ENCODE assay signal across 11 cellular contexts in the genomic region with DNA sequence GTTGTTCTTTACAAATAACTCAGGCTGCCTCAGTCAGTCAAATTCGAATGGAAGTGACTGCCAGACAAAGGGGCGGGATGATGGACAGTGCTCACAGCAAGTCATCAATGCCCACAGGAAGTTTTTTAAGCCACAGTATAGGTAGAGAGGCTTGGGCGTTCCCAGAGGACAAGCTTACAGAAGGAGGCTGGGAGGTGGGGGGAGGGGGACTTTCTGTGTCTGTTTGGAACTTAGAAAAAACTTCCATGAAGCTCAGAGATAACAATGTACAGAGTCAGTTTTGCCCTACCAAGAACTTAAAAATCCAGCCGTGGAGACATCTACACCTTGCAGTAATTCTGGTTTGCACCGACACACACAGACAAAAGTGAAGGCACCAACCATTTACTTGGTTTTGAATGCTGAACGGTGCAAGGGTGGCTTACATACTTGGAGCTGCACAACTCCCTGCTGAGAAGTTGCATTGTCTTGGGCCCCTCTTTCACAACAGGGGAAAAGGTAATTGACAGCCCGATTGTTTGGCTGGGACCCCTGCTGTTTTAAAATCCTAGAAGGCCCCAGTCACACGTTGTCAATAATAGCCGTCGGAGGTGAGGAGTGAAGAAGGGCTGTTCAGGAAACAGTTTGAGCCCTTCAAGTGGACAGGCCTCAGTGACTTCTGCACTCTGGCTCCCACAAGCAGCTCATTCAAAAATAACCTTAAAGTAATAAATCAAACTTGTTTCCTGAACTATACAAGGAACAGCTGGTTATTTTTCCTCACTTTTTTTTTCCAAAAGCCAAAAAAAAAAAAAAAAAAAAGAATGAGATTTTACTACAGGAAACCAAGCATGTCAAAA. TPM values are rescaled to one million over a fixed set of nuclear protein-coding genes. Genes with fewer than 3 reads are reported as not detected.
DNase-seq lines count a peak whose midpoint lies in the region; ATAC-seq and TF ChIP-seq lines count a peak whose summit lies in the region.
"Had no signal": no experiment of that assay in that cellular context is flagged by ENCODE, and none has a peak within 500 bp of the region (broad histone marks: within the 10 kb centered on the region; RNA-seq: fewer than 3 reads in every experiment).

No MANE protein-coding gene starts in this region.

- no peaks in the 10 kb centered on the region for H3K9me3 Mint-ChIP-seq in activated naive CD8-positive, alpha-beta T cell treated with anti-CD3 and anti-CD28 coated beads, Interleukin-2, amount 50 U/mL, for 24 hours
- H3K9me3 Mint-ChIP-seq: naive B cell had no signal

- no peaks in the 10 kb centered on the region for H3K9me3 ChIP-seq in HUES48 (ENCODE audit: control insufficient read depth, insufficient read depth, low read length)
- no peaks in the 10 kb centered on the region for H3K9me3 ChIP-seq in suprapubic skin

- no peaks in the 10 kb centered on the region for H3K36me3 ChIP-seq in HUES48 (ENCODE audit: control insufficient read depth, insufficient read depth, low read length)
- H3K36me3 ChIP-seq in suprapubic skin, result no peaks in the 10 kb centered on the region

- TF ChIP-seq POLR2A in suprapubic skin (IDR thresholded peaks at IDR 0.05), result no peak

- no peak overlapping the region for H3K9ac ChIP-seq in HUES48 (ENCODE audit: low read depth, low read length)

- no peak overlapping the region for H3K27ac Mint-ChIP-seq in activated naive CD8-positive, alpha-beta T cell treated with anti-CD3 and anti-CD28 coated beads, Interleukin-2, amount 50 U/mL, for 24 hours
- H3K27ac Mint-ChIP-seq: activated naive CD8-positive, alpha-beta T cell; naive B cell had no signal

- no peak overlapping the region for H3K4me3 Mint-ChIP-seq in activated naive CD8-positive, alpha-beta T cell treated with anti-CD3 and anti-CD28 coated beads, Interleukin-2, amount 50 U/mL, for 24 hours
- H3K4me3 Mint-ChIP-seq: activated naive CD8-positive, alpha-beta T cell had no signal

- H3K27me3 ChIP-seq in HUES48 (ENCODE audit: control insufficient read depth, insufficient read depth, low read length) (no peaks in the 10 kb centered on the region), suprapubic skin (no peaks in the 10 kb centered on the region)

- H3K4me3 ChIP-seq in HUES48 (ENCODE audit: low read depth, low read length), result peak overlapping the region; percentile 48
- no peak overlapping the region for H3K4me3 ChIP-seq in fibroblast of mammary gland (ENCODE audit: control insufficient read depth, low read depth, low read length)
- H3K4me3 ChIP-seq in suprapubic skin, result no peak overlapping the region

- no peaks in the 10 kb centered on the region for H3K36me3 Mint-ChIP-seq in activated naive CD8-positive, alpha-beta T cell treated with anti-CD3 and anti-CD28 coated beads, Interleukin-2, amount 50 U/mL, for 24 hours (ENCODE audit: low read depth)
- H3K36me3 Mint-ChIP-seq: activated naive CD8-positive, alpha-beta T cell; naive B cell had no signal

- ATAC-seq in omental fat pad (ENCODE audit: low FRiP score) (peak; percentile 14), GM21737 (IDR thresholded peaks at IDR 0.05; ENCODE audit: unreplicated experiment) (no peak)
- no peak for ATAC-seq in activated naive CD8-positive, alpha-beta T cell treated with anti-CD3 and anti-CD28 coated beads, Interleukin-2, amount 50 U/mL, for 24 hours

- DNase-seq in NCI-H748 treated with DMSO at 0.1 percent for 48 hours (lab: John Stamatoyannopoulos, UW) (peak; percentile 36), fibroblast of mammary gland (ENCODE audit: low read depth) (peak; percentile 30), omental fat pad (ENCODE audit: low spot score) (no peak), suprapubic skin (ENCODE audit: low spot score in 2 of 2) (no peak)
- no peak for DNase-seq in activated naive CD8-positive, alpha-beta T cell treated with anti-CD3 and anti-CD28 coated beads, Interleukin-2, amount 50 U/mL, for 24 hours
- no peak for DNase-seq in stimulated activated CD4-positive, alpha-beta T cell treated with anti-CD3 and anti-CD28 coated beads, Interleukin-4, amount 100 ng/mL, for 1 hour
- DNase-seq: naive B cell, NCI-H446 had no signal

- H3K4me1 ChIP-seq in HUES48 (ENCODE audit: control insufficient read depth, insufficient read depth, low read length), result peaks cover 39% of the 10 kb centered on the region
- no peaks in the 10 kb centered on the region for H3K4me1 ChIP-seq in suprapubic skin

- H3K27ac ChIP-seq in HUES48 (ENCODE audit: low read depth, low read length) (peak overlapping the region; percentile 89), suprapubic skin (no peak overlapping the region)

- peaks cover 1% of the 10 kb centered on the region for H3K27me3 Mint-ChIP-seq in activated naive CD8-positive, alpha-beta T cell treated with anti-CD3 and anti-CD28 coated beads, Interleukin-2, amount 50 U/mL, for 24 hours

- H3K4me1 Mint-ChIP-seq in activated naive CD8-positive, alpha-beta T cell treated with anti-CD3 and anti-CD28 coated beads, Interleukin-2, amount 50 U/mL, for 24 hours, result no peaks in the 10 kb centered on the region

- no peak for TF ChIP-seq EP300 in suprapubic skin (IDR thresholded peaks at IDR 0.05)

- WGBS in suprapubic skin, result 78% methylated on average over 10 of the region's 10 CpGs

- TF ChIP-seq CTCF in fibroblast of mammary gland (conservative IDR thresholded peaks at IDR 0.05; ENCODE audit: control insufficient read depth, insufficient read depth, low read depth, low read length) (no peak), omental fat pad (IDR thresholded peaks at IDR 0.05) (no peak), suprapubic skin (IDR thresholded peaks at IDR 0.05) (no peak)

RNA-seq across cellular contexts. Expression of a gene that starts 18.8 kb away (rescaled TPM):
- total RNA-seq in omental fat pad, result 100 to 1,000 TPM in 1 of 4 donors, 10 to 100 TPM in 3; 61.3 to 130 (median 68.3) TPM
- total RNA-seq in suprapubic skin, result 10 to 100 TPM; 23.0 to 39.5 (median 35.2) TPM

Comparison
In these comparisons a context has a peak if more than half of its experiments do, and no peak if none do; other contexts are left out.
1. DNase-seq: peak in NCI-H748 treated with DMSO at 0.1 percent for 48 hours (single experiment) and fibroblast of mammary gland (single experiment); none in omental fat pad (single experiment), suprapubic skin (0 of 2), activated naive CD8-positive, alpha-beta T cell treated with anti-CD3 and anti-CD28 coated beads, Interleukin-2, amount 50 U/mL, for 24 hours (single experiment) and stimulated activated CD4-positive, alpha-beta T cell treated with anti-CD3 and anti-CD28 coated beads, Interleukin-4, amount 100 ng/mL, for 1 hour (single experiment).